In genomic region chr1:26318338-26319064, GRCh38 we compare ENCODE assay signal across 1 cellular context.
TF ChIP-seq lines count a peak whose summit lies in the region.

No MANE protein-coding gene starts in this region.

TF ChIP-seq in IMR-90, 13 proteins besides CTCF, POLR2A, EP300 and RAD21 (continued from another document):
- TF ChIP-seq, protein P1, sequence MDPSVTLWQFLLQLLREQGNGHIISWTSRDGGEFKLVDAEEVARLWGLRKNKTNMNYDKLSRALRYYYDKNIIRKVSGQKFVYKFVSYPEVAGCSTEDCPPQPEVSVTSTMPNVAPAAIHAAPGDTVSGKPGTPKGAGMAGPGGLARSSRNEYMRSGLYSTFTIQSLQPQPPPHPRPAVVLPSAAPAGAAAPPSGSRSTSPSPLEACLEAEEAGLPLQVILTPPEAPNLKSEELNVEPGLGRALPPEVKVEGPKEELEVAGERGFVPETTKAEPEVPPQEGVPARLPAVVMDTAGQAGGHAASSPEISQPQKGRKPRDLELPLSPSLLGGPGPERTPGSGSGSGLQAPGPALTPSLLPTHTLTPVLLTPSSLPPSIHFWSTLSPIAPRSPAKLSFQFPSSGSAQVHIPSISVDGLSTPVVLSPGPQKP (IDR thresholded peaks at IDR 0.05; ENCODE audit: borderline replicate concordance, low read depth, low read length): no peak
- no peak for TF ChIP-seq BHLHE40 (IDR thresholded peaks at IDR 0.05; ENCODE audit: low read depth, low read length)
TF ChIP-seq in IMR-90: peak in this region for 0.
